8 cellular contexts compared by ENCODE assay signal in genomic region chr12:50188875-50189575, GRCh38. TPM values are rescaled to one million over a fixed set of nuclear protein-coding genes. Genes with fewer than 3 reads are reported as not detected.
DNase-seq lines count a peak whose midpoint lies in the region; ATAC-seq and TF ChIP-seq lines count a peak whose summit lies in the region.

No MANE protein-coding gene starts in this region.

- peak overlapping the region; percentile 90 for H3K27ac Mint-ChIP-seq in activated CD8-positive, alpha-beta memory T cell treated with anti-CD3 and anti-CD28 coated beads, Interleukin-2, amount 10 ng/mL, durations not matched to agents 7 days and 5 days
- H3K27ac Mint-ChIP-seq in activated naive CD8-positive, alpha-beta T cell treated with anti-CD3 and anti-CD28 coated beads, Interleukin-2, amount 50 U/mL, for 24 hours = peak overlapping the region; percentile 89
- peak overlapping the region; percentile 28 to 93 (median 85) for H3K27ac Mint-ChIP-seq in naive thymus-derived CD4-positive, alpha-beta T cell

- no peak for TF ChIP-seq EP300 in upper lobe of left lung (IDR thresholded peaks at IDR 0.05)

- ATAC-seq in activated CD8-positive, alpha-beta memory T cell treated with anti-CD3 and anti-CD28 coated beads, Interleukin-2, amount 10 ng/mL, durations not matched to agents 7 days and 5 days = peak; percentile 50
- ATAC-seq in activated naive CD8-positive, alpha-beta T cell treated with anti-CD3 and anti-CD28 coated beads, Interleukin-2, amount 50 U/mL, for 24 hours = no peak
- peak; percentile 26 for ATAC-seq in naive thymus-derived CD4-positive, alpha-beta T cell
- ATAC-seq in upper lobe of left lung (ENCODE audit: low FRiP score in 2 of 2) = no peak
- no peak for ATAC-seq in right cardiac atrium

- WGBS in upper lobe of left lung, 2 donors = 79 to 88% methylated on average over 5 of the region's 5 CpGs
- WGBS in right cardiac atrium = 89% methylated on average over 5 of the region's 5 CpGs

- H3K9me3 Mint-ChIP-seq in activated CD8-positive, alpha-beta memory T cell treated with anti-CD3 and anti-CD28 coated beads, Interleukin-2, amount 10 ng/mL, durations not matched to agents 7 days and 5 days (ENCODE audit: low read depth) = no peaks in the 10 kb centered on the region
- H3K9me3 Mint-ChIP-seq in activated naive CD8-positive, alpha-beta T cell treated with anti-CD3 and anti-CD28 coated beads, Interleukin-2, amount 50 U/mL, for 24 hours = no peaks in the 10 kb centered on the region
- H3K9me3 Mint-ChIP-seq in naive thymus-derived CD4-positive, alpha-beta T cell = no peaks in the 10 kb centered on the region

- no peaks in the 10 kb centered on the region for H3K27me3 Mint-ChIP-seq in activated CD8-positive, alpha-beta memory T cell treated with anti-CD3 and anti-CD28 coated beads, Interleukin-2, amount 10 ng/mL, durations not matched to agents 7 days and 5 days
- no peaks in the 10 kb centered on the region for H3K27me3 Mint-ChIP-seq in activated naive CD8-positive, alpha-beta T cell treated with anti-CD3 and anti-CD28 coated beads, Interleukin-2, amount 50 U/mL, for 24 hours
- no peaks in the 10 kb centered on the region for H3K27me3 Mint-ChIP-seq in naive thymus-derived CD4-positive, alpha-beta T cell

- H3K4me1 Mint-ChIP-seq in activated CD8-positive, alpha-beta memory T cell treated with anti-CD3 and anti-CD28 coated beads, Interleukin-2, amount 10 ng/mL, durations not matched to agents 7 days and 5 days = peaks cover 57% of the 10 kb centered on the region
- H3K4me1 Mint-ChIP-seq in activated naive CD8-positive, alpha-beta T cell treated with anti-CD3 and anti-CD28 coated beads, Interleukin-2, amount 50 U/mL, for 24 hours = peaks cover 51% of the 10 kb centered on the region
- peaks cover 12 to 56% (median 14%) of the 10 kb centered on the region in 7 donors for H3K4me1 Mint-ChIP-seq in naive thymus-derived CD4-positive, alpha-beta T cell

- H3K27ac ChIP-seq in naive thymus-derived CD4-positive, alpha-beta T cell (ENCODE audit: low read depth, low read length) = peak overlapping the region; percentile 51
- peak overlapping the region in 3 of 4 donors; percentile 12 to 60 (median 52) for H3K27ac ChIP-seq in upper lobe of left lung
- H3K27ac ChIP-seq in right cardiac atrium (ENCODE audit: low read length) = no peak overlapping the region

- CTCF ChIA-PET in activated CD8-positive, alpha-beta memory T cell treated with anti-CD3 and anti-CD28 coated beads, Interleukin-2, amount 10 ng/mL, durations not matched to agents 7 days and 5 days (lab: Charles Lee) = interaction anchor here (1.2 to 4.1 kb wide), 5 partner anchors 10 to 95 kb away, joined by 3 to 26 read pairs (median 5); partner anchors contain the start of gene COX14
- CTCF ChIA-PET in naive thymus-derived CD4-positive, alpha-beta T cell (lab: Charles Lee) = no interaction called here

- intact Hi-C loops in naive thymus-derived CD4-positive, alpha-beta T cell (cut with micrococcal nuclease) = no loop called here
- intact Hi-C loops in right cardiac atrium (cut with DNase I) = loop anchor here in 1 of 4 donors (10.0 kb wide), 1 partner anchor 126 kb away; no protein-coding TSS in a partner anchor

- DNase-seq in activated CD8-positive, alpha-beta memory T cell treated with anti-CD3 and anti-CD28 coated beads, Interleukin-2, amount 10 ng/mL, durations not matched to agents 7 days and 5 days = peak; percentile 63
- DNase-seq in activated CD8-positive, alpha-beta memory T cell treated with anti-CD3 and anti-CD28 coated beads, Interleukin-2, amount 50 U/mL, for 4 hours = no peak
- DNase-seq in activated naive CD8-positive, alpha-beta T cell treated with anti-CD3 and anti-CD28 coated beads, Interleukin-2, amount 50 U/mL, for 24 hours = peak; percentile 10
- DNase-seq in naive thymus-derived CD4-positive, alpha-beta T cell = peak in 1 of 9 donors; percentile 24
- DNase-seq in upper lobe of left lung = no peak
- no peak for DNase-seq in hypothalamus (lab: John Stamatoyannopoulos, UW)
- no peak for DNase-seq in effector CD8-positive, alpha-beta T cell (lab: John Stamatoyannopoulos, UW)
- no peak for DNase-seq in right cardiac atrium

- peaks cover 23% of the 10 kb centered on the region for H3K36me3 Mint-ChIP-seq in activated CD8-positive, alpha-beta memory T cell treated with anti-CD3 and anti-CD28 coated beads, Interleukin-2, amount 10 ng/mL, durations not matched to agents 7 days and 5 days
- peaks cover 32% of the 10 kb centered on the region for H3K36me3 Mint-ChIP-seq in activated naive CD8-positive, alpha-beta T cell treated with anti-CD3 and anti-CD28 coated beads, Interleukin-2, amount 50 U/mL, for 24 hours (ENCODE audit: low read depth)
- H3K36me3 Mint-ChIP-seq in naive thymus-derived CD4-positive, alpha-beta T cell = peaks cover 0 to 27% (median 13%) of the 10 kb centered on the region in 5 donors

- H3K36me3 ChIP-seq in naive thymus-derived CD4-positive, alpha-beta T cell (ENCODE audit: control insufficient read depth in 2 of 3, insufficient read depth in 3 of 3, low read length in 3 of 3) = peaks cover 0 to 17% (median 6%) of the 10 kb centered on the region in 3 experiments
- H3K36me3 ChIP-seq in upper lobe of left lung = peaks cover 0 to 36% (median 10%) of the 10 kb centered on the region in 4 donors

- peaks cover 0 to 4% of the 10 kb centered on the region in 2 donors for H3K4me1 ChIP-seq in naive thymus-derived CD4-positive, alpha-beta T cell (ENCODE audit: control insufficient read depth in 2 of 2, insufficient read depth in 2 of 2, low read length in 2 of 2)
- H3K4me1 ChIP-seq in upper lobe of left lung (peaks cover 15 to 25% (median 22%) of the 10 kb centered on the region in 4 donors), right cardiac atrium (ENCODE audit: control insufficient read depth, insufficient read depth, low read length) (peaks cover 7% of the 10 kb centered on the region)

- no peak overlapping the region for H3K4me3 ChIP-seq in naive thymus-derived CD4-positive, alpha-beta T cell (ENCODE audit: low read length)
- H3K4me3 ChIP-seq in upper lobe of left lung (no peak overlapping the region), right cardiac atrium (ENCODE audit: low read length) (no peak overlapping the region)

- TF ChIP-seq CTCF in upper lobe of left lung (IDR thresholded peaks at IDR 0.05) = no peak

- H3K27me3 ChIP-seq in naive thymus-derived CD4-positive, alpha-beta T cell (ENCODE audit: control insufficient read depth in 2 of 2, insufficient read depth in 2 of 2, low read length in 2 of 2) = no peaks in the 10 kb centered on the region
- no peaks in the 10 kb centered on the region for H3K27me3 ChIP-seq in upper lobe of left lung
- H3K27me3 ChIP-seq in right cardiac atrium (ENCODE audit: control insufficient read depth, insufficient read depth) = no peaks in the 10 kb centered on the region

- H3K4me3 Mint-ChIP-seq in activated CD8-positive, alpha-beta memory T cell treated with anti-CD3 and anti-CD28 coated beads, Interleukin-2, amount 10 ng/mL, durations not matched to agents 7 days and 5 days = peak overlapping the region; percentile 52
- no peak overlapping the region for H3K4me3 Mint-ChIP-seq in activated naive CD8-positive, alpha-beta T cell treated with anti-CD3 and anti-CD28 coated beads, Interleukin-2, amount 50 U/mL, for 24 hours
- peak overlapping the region in 9 of 10 donors; percentile 7 to 85 (median 71) for H3K4me3 Mint-ChIP-seq in naive thymus-derived CD4-positive, alpha-beta T cell

- TF ChIP-seq POLR2A in upper lobe of left lung (IDR thresholded peaks at IDR 0.05) = no peak

- POLR2A ChIA-PET in naive thymus-derived CD4-positive, alpha-beta T cell (lab: Charles Lee) = interaction anchor here (0.6 to 0.9 kb wide), 3 partner anchors 21 to 448 kb away, joined by 3 to 6 read pairs (median 3); partner anchors contain the start of gene TMBIM6

- no peaks in the 10 kb centered on the region for H3K9me3 ChIP-seq in naive thymus-derived CD4-positive, alpha-beta T cell (ENCODE audit: control insufficient read depth in 2 of 3, low read length in 3 of 3)
- no peaks in the 10 kb centered on the region for H3K9me3 ChIP-seq in upper lobe of left lung
- no peaks in the 10 kb centered on the region for H3K9me3 ChIP-seq in right cardiac atrium (ENCODE audit: control insufficient read depth, low read length)

RNA-seq across cellular contexts. Expression of gene CERS5, which starts 21.9 kb away (rescaled TPM):
- total RNA-seq in activated CD8-positive, alpha-beta memory T cell treated with anti-CD3 and anti-CD28 coated beads, Interleukin-2, amount 10 ng/mL, durations not matched to agents 7 days and 5 days = 10 to 100 TPM; 55.0 to 56.3 TPM
- total RNA-seq in naive thymus-derived CD4-positive, alpha-beta T cell = 10 to 100 TPM; 41.0 to 52.2 (median 47.7) TPM
- 10 to 100 TPM; 33.7 to 38.1 TPM for polyA plus RNA-seq in naive thymus-derived CD4-positive, alpha-beta T cell
- 10 to 100 TPM; 21.0 to 40.4 (median 35.8) TPM for total RNA-seq in upper lobe of left lung
- total RNA-seq in right cardiac atrium = 10 to 100 TPM; 14.0 to 18.8 (median 17.7) TPM
- polyA plus RNA-seq in right cardiac atrium = 15.6 TPM

Comparison
In these comparisons a context has a peak if more than half of its experiments do, and no peak if none do; other contexts are left out.
1. DNase-seq: peak in activated CD8-positive, alpha-beta memory T cell treated with anti-CD3 and anti-CD28 coated beads, Interleukin-2, amount 10 ng/mL, durations not matched to agents 7 days and 5 days (single experiment) and activated naive CD8-positive, alpha-beta T cell treated with anti-CD3 and anti-CD28 coated beads, Interleukin-2, amount 50 U/mL, for 24 hours (single experiment); none in activated CD8-positive, alpha-beta memory T cell treated with anti-CD3 and anti-CD28 coated beads, Interleukin-2, amount 50 U/mL, for 4 hours (single experiment), upper lobe of left lung (0 of 2), hypothalamus (0 of 51), effector CD8-positive, alpha-beta T cell (single experiment) and right cardiac atrium (0 of 3).
2. ATAC-seq: peak in activated CD8-positive, alpha-beta memory T cell treated with anti-CD3 and anti-CD28 coated beads, Interleukin-2, amount 10 ng/mL, durations not matched to agents 7 days and 5 days (single experiment) and naive thymus-derived CD4-positive, alpha-beta T cell (single experiment); none in activated naive CD8-positive, alpha-beta T cell treated with anti-CD3 and anti-CD28 coated beads, Interleukin-2, amount 50 U/mL, for 24 hours (single experiment), upper lobe of left lung (0 of 2) and right cardiac atrium (0 of 2).
3. Peak in every context shown above with its lines, with median percentiles within 50 percentile points of each other: H3K27ac Mint-ChIP-seq.